Comparison of ENCODE assay signal across 8 cellular contexts in genomic region chr1:144103156-144103880, GRCh38.
DNase-seq lines count a peak whose midpoint lies in the region; ATAC-seq and TF ChIP-seq lines count a peak whose summit lies in the region.
"Not testable (repeated sequence)": the region's sequence is repeated elsewhere in the genome, so short reads cannot be mapped to it uniquely, and the experiment has no call there.

No MANE protein-coding gene starts in this region.

- CTCF ChIA-PET in CD8-positive, alpha-beta memory T cell (lab: Charles Lee); T-cell (lab: Charles Lee): not testable (repeated sequence)

- not testable (repeated sequence) for TF ChIP-seq CTCF in endothelial cell (IDR thresholded peaks at IDR 0.05; ENCODE audit: unreplicated experiment); spleen (IDR thresholded peaks at IDR 0.05 in 8 of 11, conservative IDR thresholded peaks at IDR 0.05 in 3 of 11)

- TF ChIP-seq POLR2A in spleen (IDR thresholded peaks at IDR 0.05), result not testable (repeated sequence)

- not testable (repeated sequence) for H3K27me3 ChIP-seq in CD8-positive, alpha-beta memory T cell (ENCODE audit: insufficient read depth, low read length, poor library complexity, severe bottlenecking); spleen (replicated peaks in 1 of 7)

- H3K4me1 Mint-ChIP-seq in CD8-positive, alpha-beta memory T cell; T-cell; endothelial cell (ENCODE audit: unreplicated experiment); stimulated activated naive CD8-positive, alpha-beta T cell treated with anti-CD3 and anti-CD28 coated beads, Interleukin-15, amount 100 ng/mL, for 72 hours: not testable (repeated sequence)

- intact Hi-C loops in spleen (cut with DNase I; ENCODE audit: low total_unique reads), result not testable (repeated sequence)

- H3K27ac ChIP-seq in CD8-positive, alpha-beta memory T cell (ENCODE audit: low read depth, low read length); spleen: not testable (repeated sequence)

- ATAC-seq in T-cell (replicated peaks in 1 of 4), result peak in 3 of 4 experiments; percentile 34 to 40 (median 35)
- not testable (repeated sequence) for ATAC-seq in activated naive CD4-positive, alpha-beta T cell treated with anti-CD3 and anti-CD28 coated beads, Interleukin-2, amount 50 U/mL, for 72 hours; stimulated activated naive CD8-positive, alpha-beta T cell treated with anti-CD3 and anti-CD28 coated beads, Interleukin-15, amount 100 ng/mL, for 72 hours

- not testable (repeated sequence) for H3K4me1 ChIP-seq in CD8-positive, alpha-beta memory T cell (ENCODE audit: insufficient read depth, low read length); spleen

- H3K4me3 ChIP-seq in CD8-positive, alpha-beta memory T cell (ENCODE audit: low read length); spleen: not testable (repeated sequence)

- H3K27me3 Mint-ChIP-seq in CD8-positive, alpha-beta memory T cell; T-cell; endothelial cell (ENCODE audit: unreplicated experiment); stimulated activated naive CD8-positive, alpha-beta T cell treated with anti-CD3 and anti-CD28 coated beads, Interleukin-15, amount 100 ng/mL, for 72 hours: not testable (repeated sequence)

- not testable (repeated sequence) for H3K27ac Mint-ChIP-seq in CD8-positive, alpha-beta memory T cell; T-cell; activated naive CD4-positive, alpha-beta T cell treated with anti-CD3 and anti-CD28 coated beads, Interleukin-2, amount 50 U/mL, for 72 hours; endothelial cell (ENCODE audit: unreplicated experiment); stimulated activated naive CD8-positive, alpha-beta T cell treated with anti-CD3 and anti-CD28 coated beads, Interleukin-15, amount 100 ng/mL, for 72 hours

- DNase-seq in CD8-positive, alpha-beta memory T cell, result peak in 3 of 5 donors; percentile 26 to 44 (median 32)
- DNase-seq in T-cell (peak in 30 of 34 experiments; percentile 4 to 66 (median 28)), endothelial cell (ENCODE audit: low spot score) (peak; percentile 40), medulla oblongata (ENCODE audit: extremely low spot score) (peak; percentile 3), spleen (peak; percentile 92)
- DNase-seq in activated CD8-positive, alpha-beta memory T cell treated with anti-CD3 and anti-CD28 coated beads for 4 hours (ENCODE audit: low read depth in 2 of 2), result peak; percentile 14 to 33
- peak; percentile 42 to 84 for DNase-seq in activated naive CD4-positive, alpha-beta T cell treated with anti-CD3 and anti-CD28 coated beads, Interleukin-2, amount 50 U/mL, for 72 hours (ENCODE audit: low spot score in 2 of 2)
- peak; percentile 33 to 56 for DNase-seq in stimulated activated naive CD8-positive, alpha-beta T cell treated with anti-CD3 and anti-CD28 coated beads, Interleukin-15, amount 100 ng/mL, for 72 hours

- not testable (repeated sequence) for H3K36me3 Mint-ChIP-seq in CD8-positive, alpha-beta memory T cell; T-cell; activated naive CD4-positive, alpha-beta T cell treated with anti-CD3 and anti-CD28 coated beads, Interleukin-2, amount 50 U/mL, for 72 hours; endothelial cell (ENCODE audit: low read depth, unreplicated experiment)

- not testable (repeated sequence) for H3K4me3 Mint-ChIP-seq in CD8-positive, alpha-beta memory T cell; T-cell; endothelial cell (ENCODE audit: unreplicated experiment); stimulated activated naive CD8-positive, alpha-beta T cell treated with anti-CD3 and anti-CD28 coated beads, Interleukin-15, amount 100 ng/mL, for 72 hours

- 85 to 95% (median 90%) methylated on average over 4 to 6 of the region's 6 CpGs for WGBS in spleen, 5 donors

- POLR2A ChIA-PET in CD8-positive, alpha-beta memory T cell (lab: Charles Lee); T-cell (lab: Charles Lee): not testable (repeated sequence)

- H3K9me3 ChIP-seq in CD8-positive, alpha-beta memory T cell (ENCODE audit: low read length), result not testable (repeated sequence)
- H3K9me3 ChIP-seq in spleen, result peaks cover 0 to 13% (median 0%) of the 10 kb centered on the region in 8 donors

- not testable (repeated sequence) for H3K9me3 Mint-ChIP-seq in CD8-positive, alpha-beta memory T cell; T-cell; activated naive CD4-positive, alpha-beta T cell treated with anti-CD3 and anti-CD28 coated beads, Interleukin-2, amount 50 U/mL, for 72 hours; endothelial cell (ENCODE audit: unreplicated experiment); stimulated activated naive CD8-positive, alpha-beta T cell treated with anti-CD3 and anti-CD28 coated beads, Interleukin-15, amount 100 ng/mL, for 72 hours

- not testable (repeated sequence) for H3K36me3 ChIP-seq in CD8-positive, alpha-beta memory T cell (ENCODE audit: insufficient read depth, low read length); spleen

Comparison
In these comparisons a context has a peak if more than half of its experiments do, and no peak if none do; other contexts are left out.
1. DNase-seq: peak in every context shown above with its lines; median percentile 92 in spleen; 63 in activated naive CD4-positive, alpha-beta T cell treated with anti-CD3 and anti-CD28 coated beads, Interleukin-2, amount 50 U/mL, for 72 hours; 44 in stimulated activated naive CD8-positive, alpha-beta T cell treated with anti-CD3 and anti-CD28 coated beads, Interleukin-15, amount 100 ng/mL, for 72 hours; 40 in endothelial cell; 32 in CD8-positive, alpha-beta memory T cell; 28 in T-cell; 24 in activated CD8-positive, alpha-beta memory T cell treated with anti-CD3 and anti-CD28 coated beads for 4 hours; 3 in medulla oblongata.